Comparison of ENCODE assay signal across 10 cellular contexts in genomic region chr5:133285583-133286021, GRCh38.
DNase-seq lines count a peak whose midpoint lies in the region; ATAC-seq and TF ChIP-seq lines count a peak whose summit lies in the region.
"Had no signal": no experiment of that assay in that cellular context is flagged by ENCODE, and none has a peak within 500 bp of the region (broad histone marks: within the 10 kb centered on the region; RNA-seq: fewer than 3 reads in every experiment).

No MANE protein-coding gene starts in this region.

- no peaks in the 10 kb centered on the region for H3K4me1 Mint-ChIP-seq in natural killer cell

- no peaks in the 10 kb centered on the region for H3K9me2 ChIP-seq in MM.1S (replicated peaks; ENCODE audit: insufficient read depth, low read length)

- ATAC-seq in aorta (ENCODE audit: low FRiP score) (no peak), GM21528 (IDR thresholded peaks at IDR 0.05; ENCODE audit: low FRiP score, unreplicated experiment) (no peak), natural killer cell (no peak)

- H3K27ac ChIP-seq in MM.1S (ENCODE audit: low read length) = no peak overlapping the region
- H3K27ac ChIP-seq in aorta (ENCODE audit: low read depth in 1 of 2, low read length in 2 of 2) = no peak overlapping the region

- H3K27ac Mint-ChIP-seq in natural killer cell = no peak overlapping the region

- no peak overlapping the region for H3K4me2 ChIP-seq in MM.1S (ENCODE audit: low read depth, low read length)

- H3K9me3 ChIP-seq in MM.1S (replicated peaks; ENCODE audit: insufficient read depth, low read length) = no peaks in the 10 kb centered on the region
- H3K9me3 ChIP-seq in aorta (ENCODE audit: control insufficient read depth, low read length) = no peaks in the 10 kb centered on the region

- no peak overlapping the region for H3K4me3 Mint-ChIP-seq in natural killer cell

- peak; percentile 65 for DNase-seq in Caki2 (ENCODE audit: low read depth)
- DNase-seq in MM.1S = peak; percentile 5
- peak; percentile 55 for DNase-seq in choroid plexus epithelial cell (ENCODE audit: low read depth)
- peak; percentile 14 for DNase-seq in mucosa of gallbladder (ENCODE audit: low spot score)
- DNase-seq in aorta = no peak
- DNase-seq in natural killer cell = no peak
- DNase-seq in inferior parietal cortex (ENCODE audit: extremely low spot score) = no peak
- DNase-seq: GF-D8, NCI-H345 had no signal

- H3K4me1 ChIP-seq in MM.1S (ENCODE audit: low read length) = no peaks in the 10 kb centered on the region
- H3K4me1 ChIP-seq in aorta (ENCODE audit: control insufficient read depth in 1 of 2, insufficient read depth in 2 of 2, low read length in 2 of 2) = no peaks in the 10 kb centered on the region

- H3K4me3 ChIP-seq in MM.1S (ENCODE audit: low read length) (no peak overlapping the region), choroid plexus epithelial cell (ENCODE audit: low read depth, low read length) (no peak overlapping the region), aorta (ENCODE audit: low read length in 2 of 2) (no peak overlapping the region)

- in situ Hi-C loops in Caki2 (cut with HindIII; ENCODE audit: low pct_unique_long_range_greater_than_20kb, low sequenced_read_pairs) = no loop called here

- intact Hi-C loops in aorta (cut with DNase I) (loop anchor here (5.0 to 10.0 kb wide), 2 partner anchors 171 to 173 kb away; no protein-coding TSS in a partner anchor), natural killer cell (cut with micrococcal nuclease) (no loop called here)

- TF ChIP-seq CTCF in MM.1S (IDR thresholded peaks at IDR 0.05; ENCODE audit: low read length) (no peak), choroid plexus epithelial cell (conservative IDR thresholded peaks at IDR 0.05; ENCODE audit: low read depth, low read length) (no peak), natural killer cell (IDR thresholded peaks at IDR 0.05) (no peak)

- H3K36me3 Mint-ChIP-seq in natural killer cell = no peaks in the 10 kb centered on the region

- H3K27me3 Mint-ChIP-seq in natural killer cell (ENCODE audit: low read depth in 2 of 2) = no peaks in the 10 kb centered on the region

- H3K27me3 ChIP-seq in MM.1S (replicated peaks; ENCODE audit: insufficient read depth, low read length) (no peaks in the 10 kb centered on the region), aorta (ENCODE audit: control insufficient read depth in 1 of 2, insufficient read depth in 2 of 2, low read length in 1 of 2) (no peaks in the 10 kb centered on the region)

- no peaks in the 10 kb centered on the region for H3F3A ChIP-seq in MM.1S (ENCODE audit: insufficient read depth, low read length)

- H3K9me3 Mint-ChIP-seq in natural killer cell = no peaks in the 10 kb centered on the region

- H3K36me3 ChIP-seq in MM.1S (replicated peaks; ENCODE audit: insufficient read depth, low read length) (no peaks in the 10 kb centered on the region), aorta (ENCODE audit: control insufficient read depth in 1 of 2, insufficient read depth in 2 of 2, low read length in 1 of 2) (no peaks in the 10 kb centered on the region)

- H3K79me2 ChIP-seq in MM.1S (ENCODE audit: low read length) = no peaks in the 10 kb centered on the region

- no peaks in the 10 kb centered on the region for H4K20me1 ChIP-seq in MM.1S (ENCODE audit: insufficient read depth, low read length)

- H2AFZ ChIP-seq in MM.1S (ENCODE audit: low read length) = no peak overlapping the region

- no peak overlapping the region for H3K9ac ChIP-seq in MM.1S (ENCODE audit: low read length)

- 48 to 51% methylated on average over 7 of the region's 7 CpGs for WGBS in aorta, 2 donors

Comparison
In these comparisons a context has a peak if more than half of its experiments do, and no peak if none do; other contexts are left out.
1. DNase-seq: peak in Caki2 (single experiment), MM.1S (single experiment), choroid plexus epithelial cell (single experiment) and mucosa of gallbladder (single experiment); none in aorta (0 of 2), natural killer cell (single experiment) and inferior parietal cortex (single experiment).